In the genomic region with DNA sequence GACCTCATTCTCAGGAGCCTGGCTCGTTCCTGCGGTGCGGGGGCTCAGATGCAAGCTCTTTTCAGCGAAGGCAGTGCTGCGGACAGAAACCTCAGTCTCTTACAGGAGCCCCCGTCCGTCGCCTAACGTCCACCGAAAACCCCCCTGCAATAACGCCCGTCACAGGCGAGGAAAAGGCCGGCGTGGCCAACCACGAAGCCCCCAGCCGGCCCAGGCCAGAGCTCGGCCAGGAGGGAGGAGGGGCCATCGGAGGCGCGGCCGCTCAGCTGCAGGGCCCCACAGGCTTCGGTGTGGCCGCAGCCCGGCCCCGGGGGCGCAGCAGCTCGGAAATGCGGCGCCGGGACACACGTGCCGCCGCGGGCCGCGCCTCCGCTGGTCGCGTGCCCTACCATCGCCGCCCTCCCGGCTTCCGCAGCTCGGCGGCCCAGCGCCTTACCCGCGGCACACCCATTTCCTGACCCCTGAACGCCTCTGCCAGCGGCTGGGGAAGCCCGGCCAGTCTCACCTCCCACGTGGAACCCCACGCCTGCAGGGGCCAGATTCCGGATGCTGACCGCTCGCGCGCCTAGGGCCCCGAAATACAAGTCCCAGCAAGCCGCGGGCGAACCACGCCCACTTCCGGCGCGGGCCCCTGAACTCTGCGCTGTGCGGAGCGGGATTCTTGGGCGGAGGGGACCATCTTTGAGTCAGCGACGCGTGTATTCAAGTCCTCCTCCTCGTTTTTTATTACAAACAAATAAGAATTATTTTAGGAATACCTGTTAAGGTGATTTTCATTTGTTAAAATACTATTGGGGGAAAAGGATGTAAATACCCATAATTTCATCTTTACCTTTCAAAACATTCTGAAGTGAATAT, we compare ENCODE assay signal across 1 cellular context.
TF ChIP-seq lines count a peak whose summit lies in the region.

Gene ZNF239 (minus strand): TSS at position 582 of the 858 bp plus-strand sequence. CDS start 16,537 bp downstream, outside the sequence.

TF ChIP-seq in K562, 482 proteins besides CTCF, POLR2A, EP300 and RAD21 (continued from another document and continues in another):
- TF ChIP-seq, protein P1, sequence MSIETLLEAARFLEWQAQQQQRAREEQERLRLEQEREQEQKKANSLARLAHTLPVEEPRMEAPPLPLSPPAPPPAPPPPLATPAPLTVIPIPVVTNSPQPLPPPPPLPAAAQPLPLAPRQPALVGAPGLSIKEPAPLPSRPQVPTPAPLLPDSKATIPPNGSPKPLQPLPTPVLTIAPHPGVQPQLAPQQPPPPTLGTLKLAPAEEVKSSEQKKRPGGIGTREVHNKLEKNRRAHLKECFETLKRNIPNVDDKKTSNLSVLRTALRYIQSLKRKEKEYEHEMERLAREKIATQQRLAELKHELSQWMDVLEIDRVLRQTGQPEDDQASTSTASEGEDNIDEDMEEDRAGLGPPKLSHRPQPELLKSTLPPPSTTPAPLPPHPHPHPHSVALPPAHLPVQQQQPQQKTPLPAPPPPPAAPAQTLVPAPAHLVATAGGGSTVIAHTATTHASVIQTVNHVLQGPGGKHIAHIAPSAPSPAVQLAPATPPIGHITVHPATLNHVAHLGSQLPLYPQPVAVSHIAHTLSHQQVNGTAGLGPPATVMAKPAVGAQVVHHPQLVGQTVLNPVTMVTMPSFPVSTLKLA (conservative IDR thresholded peaks at IDR 0.05) = peak; percentile 99
- no peak for TF ChIP-seq THRAP3 (IDR thresholded peaks at IDR 0.05; ENCODE audit: borderline replicate concordance)
- TF ChIP-seq DIDO1 (tag; IDR thresholded peaks at IDR 0.05; ENCODE audit: low read depth) = peak; percentile 64; the same call in 1 of the 2 replicates
- TF ChIP-seq, protein P2, sequence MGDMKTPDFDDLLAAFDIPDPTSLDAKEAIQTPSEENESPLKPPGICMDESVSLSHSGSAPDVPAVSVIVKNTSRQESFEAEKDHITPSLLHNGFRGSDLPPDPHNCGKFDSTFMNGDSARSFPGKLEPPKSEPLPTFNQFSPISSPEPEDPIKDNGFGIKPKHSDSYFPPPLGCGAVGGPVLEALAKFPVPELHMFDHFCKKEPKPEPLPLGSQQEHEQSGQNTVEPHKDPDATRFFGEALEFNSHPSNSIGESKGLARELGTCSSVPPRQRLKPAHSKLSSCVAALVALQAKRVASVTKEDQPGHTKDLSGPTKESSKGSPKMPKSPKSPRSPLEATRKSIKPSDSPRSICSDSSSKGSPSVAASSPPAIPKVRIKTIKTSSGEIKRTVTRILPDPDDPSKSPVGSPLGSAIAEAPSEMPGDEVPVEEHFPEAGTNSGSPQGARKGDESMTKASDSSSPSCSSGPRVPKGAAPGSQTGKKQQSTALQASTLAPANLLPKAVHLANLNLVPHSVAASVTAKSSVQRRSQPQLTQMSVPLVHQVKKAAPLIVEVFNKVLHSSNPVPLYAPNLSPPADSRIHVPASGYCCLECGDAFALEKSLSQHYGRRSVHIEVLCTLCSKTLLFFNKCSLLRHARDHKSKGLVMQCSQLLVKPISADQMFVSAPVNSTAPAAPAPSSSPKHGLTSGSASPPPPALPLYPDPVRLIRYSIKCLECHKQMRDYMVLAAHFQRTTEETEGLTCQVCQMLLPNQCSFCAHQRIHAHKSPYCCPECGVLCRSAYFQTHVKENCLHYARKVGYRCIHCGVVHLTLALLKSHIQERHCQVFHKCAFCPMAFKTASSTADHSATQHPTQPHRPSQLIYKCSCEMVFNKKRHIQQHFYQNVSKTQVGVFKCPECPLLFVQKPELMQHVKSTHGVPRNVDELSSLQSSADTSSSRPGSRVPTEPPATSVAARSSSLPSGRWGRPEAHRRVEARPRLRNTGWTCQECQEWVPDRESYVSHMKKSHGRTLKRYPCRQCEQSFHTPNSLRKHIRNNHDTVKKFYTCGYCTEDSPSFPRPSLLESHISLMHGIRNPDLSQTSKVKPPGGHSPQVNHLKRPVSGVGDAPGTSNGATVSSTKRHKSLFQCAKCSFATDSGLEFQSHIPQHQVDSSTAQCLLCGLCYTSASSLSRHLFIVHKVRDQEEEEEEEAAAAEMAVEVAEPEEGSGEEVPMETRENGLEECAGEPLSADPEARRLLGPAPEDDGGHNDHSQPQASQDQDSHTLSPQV (IDR thresholded peaks at IDR 0.05) = peak; percentile 81
- no peak for TF ChIP-seq PHB2 (IDR thresholded peaks at IDR 0.05; ENCODE audit: low read depth)
- TF ChIP-seq KLF6 (CRISPR knock-in tag; IDR thresholded peaks at IDR 0.05; ENCODE audit: borderline replicate concordance) = 0 out of 2 replicates have a peak, but pooled peaks have one; percentile 58
- TF ChIP-seq PKNOX1 (IDR thresholded peaks at IDR 0.05) = no peak
- no peak for TF ChIP-seq USF2 (CRISPR knock-in tag; IDR thresholded peaks at IDR 0.05)
- peak; percentile 64; the same call in 1 of the 2 replicates for TF ChIP-seq HNRNPL (IDR thresholded peaks at IDR 0.05; ENCODE audit: low read depth, low read length)
- peak; percentile 74; the same call in 1 of the 2 replicates for TF ChIP-seq ZNF282 (CRISPR knock-in tag; IDR thresholded peaks at IDR 0.05)
- TF ChIP-seq MAFG (tag; conservative IDR thresholded peaks at IDR 0.05) = no peak
- no peak; the same call in 1 of the 2 replicates for TF ChIP-seq NR4A1 (CRISPR knock-in tag; IDR thresholded peaks at IDR 0.05)
- TF ChIP-seq NR4A1 (tag; IDR thresholded peaks at IDR 0.05) = peak; percentile 85
- TF ChIP-seq, protein P3, sequence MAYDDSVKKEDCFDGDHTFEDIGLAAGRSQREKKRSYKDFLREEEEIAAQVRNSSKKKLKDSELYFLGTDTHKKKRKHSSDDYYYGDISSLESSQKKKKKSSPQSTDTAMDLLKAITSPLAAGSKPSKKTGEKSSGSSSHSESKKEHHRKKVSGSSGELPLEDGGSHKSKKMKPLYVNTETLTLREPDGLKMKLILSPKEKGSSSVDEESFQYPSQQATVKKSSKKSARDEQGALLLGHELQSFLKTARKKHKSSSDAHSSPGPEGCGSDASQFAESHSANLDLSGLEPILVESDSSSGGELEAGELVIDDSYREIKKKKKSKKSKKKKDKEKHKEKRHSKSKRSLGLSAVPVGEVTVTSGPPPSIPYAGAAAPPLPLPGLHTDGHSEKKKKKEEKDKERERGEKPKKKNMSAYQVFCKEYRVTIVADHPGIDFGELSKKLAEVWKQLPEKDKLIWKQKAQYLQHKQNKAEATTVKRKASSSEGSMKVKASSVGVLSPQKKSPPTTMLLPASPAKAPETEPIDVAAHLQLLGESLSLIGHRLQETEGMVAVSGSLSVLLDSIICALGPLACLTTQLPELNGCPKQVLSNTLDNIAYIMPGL (CRISPR knock-in tag; IDR thresholded peaks at IDR 0.05) = peak; percentile 70; the same call in 1 of the 2 replicates
- TF ChIP-seq CEBPG (CRISPR knock-in tag; IDR thresholded peaks at IDR 0.05) = peak; percentile 28
- TF ChIP-seq CEBPG (tag; conservative IDR thresholded peaks at IDR 0.05 in 1 of 2, IDR thresholded peaks at IDR 0.05 in 1 of 2) = no peak; a peak in 1 of 4 replicates
- no peak for TF ChIP-seq RUNX1 (IDR thresholded peaks at IDR 0.05; ENCODE audit: low read depth)
- TF ChIP-seq HEY1 (CRISPR knock-in tag; IDR thresholded peaks at IDR 0.05; ENCODE audit: borderline replicate concordance) = no peak
- TF ChIP-seq HNRNPUL1 (IDR thresholded peaks at IDR 0.05; ENCODE audit: low read length) = no peak
- TF ChIP-seq ETV5 (CRISPR knock-in tag; IDR thresholded peaks at IDR 0.05; ENCODE audit: low read depth) = peak; percentile 49; the same call in 1 of the 2 replicates
- TF ChIP-seq XRCC3 (IDR thresholded peaks at IDR 0.05) = no peak
- TF ChIP-seq SAFB (IDR thresholded peaks at IDR 0.05; ENCODE audit: borderline replicate concordance, low read depth, low read length) = peak; percentile 76; the same call in 1 of the 2 replicates
- peak; percentile 96 for TF ChIP-seq MXI1 (IDR thresholded peaks at IDR 0.05; ENCODE audit: low read depth, low read length)
- TF ChIP-seq ZC3H4 (CRISPR knock-in tag; IDR thresholded peaks at IDR 0.05; ENCODE audit: borderline replicate concordance) = no peak
- TF ChIP-seq EP400 (IDR thresholded peaks at IDR 0.05) = peak; percentile 98
- TF ChIP-seq ARID1B (IDR thresholded peaks at IDR 0.05) = no peak
- peak; percentile 67 for TF ChIP-seq FUS (optimal IDR thresholded peaks at IDR 0.05; ENCODE audit: low read depth, low read length)
- TF ChIP-seq GMEB1 (CRISPR knock-in tag; IDR thresholded peaks at IDR 0.05) = peak; percentile 83
- TF ChIP-seq JUND (IDR thresholded peaks at IDR 0.05; ENCODE audit: borderline replicate concordance, low read depth, low read length) = peak; percentile 6; the same call in 1 of the 2 replicates
- TF ChIP-seq JUND (tag; IDR thresholded peaks at IDR 0.05; ENCODE audit: borderline replicate concordance, low read depth, low read length) = peak; percentile 30; the same call in 1 of the 3 replicates
- TF ChIP-seq TRIM28 (IDR thresholded peaks at IDR 0.05) = no peak
- peak; percentile 44 for TF ChIP-seq POU5F1 (IDR thresholded peaks at IDR 0.05; ENCODE audit: borderline replicate concordance, low read depth, low read length, partially characterized antibody)
- TF ChIP-seq CBX1 (IDR thresholded peaks at IDR 0.05; ENCODE audit: low read depth) = peak; percentile 89; the same call in 1 of the 2 replicates
- TF ChIP-seq KAT8 (IDR thresholded peaks at IDR 0.05; ENCODE audit: low read depth) = no peak
- TF ChIP-seq, protein P4, sequence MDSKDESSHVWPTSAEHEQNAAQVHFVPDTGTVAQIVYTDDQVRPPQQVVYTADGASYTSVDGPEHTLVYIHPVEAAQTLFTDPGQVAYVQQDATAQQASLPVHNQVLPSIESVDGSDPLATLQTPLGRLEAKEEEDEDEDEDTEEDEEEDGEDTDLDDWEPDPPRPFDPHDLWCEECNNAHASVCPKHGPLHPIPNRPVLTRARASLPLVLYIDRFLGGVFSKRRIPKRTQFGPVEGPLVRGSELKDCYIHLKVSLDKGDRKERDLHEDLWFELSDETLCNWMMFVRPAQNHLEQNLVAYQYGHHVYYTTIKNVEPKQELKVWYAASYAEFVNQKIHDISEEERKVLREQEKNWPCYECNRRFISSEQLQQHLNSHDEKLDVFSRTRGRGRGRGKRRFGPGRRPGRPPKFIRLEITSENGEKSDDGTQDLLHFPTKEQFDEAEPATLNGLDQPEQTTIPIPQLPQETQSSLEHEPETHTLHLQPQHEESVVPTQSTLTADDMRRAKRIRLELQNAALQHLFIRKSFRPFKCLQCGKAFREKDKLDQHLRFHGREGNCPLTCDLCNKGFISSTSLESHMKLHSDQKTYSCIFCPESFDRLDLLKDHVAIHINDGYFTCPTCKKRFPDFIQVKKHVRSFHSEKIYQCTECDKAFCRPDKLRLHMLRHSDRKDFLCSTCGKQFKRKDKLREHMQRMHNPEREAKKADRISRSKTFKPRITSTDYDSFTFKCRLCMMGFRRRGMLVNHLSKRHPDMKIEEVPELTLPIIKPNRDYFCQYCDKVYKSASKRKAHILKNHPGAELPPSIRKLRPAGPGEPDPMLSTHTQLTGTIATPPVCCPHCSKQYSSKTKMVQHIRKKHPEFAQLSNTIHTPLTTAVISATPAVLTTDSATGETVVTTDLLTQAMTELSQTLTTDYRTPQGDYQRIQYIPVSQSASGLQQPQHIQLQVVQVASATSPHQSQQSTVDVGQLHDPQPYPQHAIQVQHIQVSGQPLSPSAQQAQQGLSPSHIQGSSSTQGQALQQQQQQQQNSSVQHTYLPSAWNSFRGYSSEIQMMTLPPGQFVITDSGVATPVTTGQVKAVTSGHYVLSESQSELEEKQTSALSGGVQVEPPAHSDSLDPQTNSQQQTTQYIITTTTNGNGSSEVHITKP (IDR thresholded peaks at IDR 0.05; ENCODE audit: partially characterized antibody) = peak; percentile 90
- no peak for TF ChIP-seq ZNF551 (CRISPR knock-in tag; IDR thresholded peaks at IDR 0.05)
- no peak for TF ChIP-seq SIRT6 (IDR thresholded peaks at IDR 0.05; ENCODE audit: low read depth, low read length)
- TF ChIP-seq, protein P5, sequence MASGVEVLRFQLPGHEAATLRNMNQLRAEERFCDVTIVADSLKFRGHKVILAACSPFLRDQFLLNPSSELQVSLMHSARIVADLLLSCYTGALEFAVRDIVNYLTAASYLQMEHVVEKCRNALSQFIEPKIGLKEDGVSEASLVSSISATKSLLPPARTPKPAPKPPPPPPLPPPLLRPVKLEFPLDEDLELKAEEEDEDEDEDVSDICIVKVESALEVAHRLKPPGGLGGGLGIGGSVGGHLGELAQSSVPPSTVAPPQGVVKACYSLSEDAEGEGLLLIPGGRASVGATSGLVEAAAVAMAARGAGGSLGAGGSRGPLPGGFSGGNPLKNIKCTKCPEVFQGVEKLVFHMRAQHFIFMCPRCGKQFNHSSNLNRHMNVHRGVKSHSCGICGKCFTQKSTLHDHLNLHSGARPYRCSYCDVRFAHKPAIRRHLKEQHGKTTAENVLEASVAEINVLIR (CRISPR knock-in tag; IDR thresholded peaks at IDR 0.05) = 0 out of 2 replicates have a peak, but pooled peaks have one; percentile 34
- TF ChIP-seq ZNF512 (tag; IDR thresholded peaks at IDR 0.05) = no peak
